1 cellular context compared by ENCODE assay signal in genomic region chr11:46075168-46075567, GRCh38.
TF ChIP-seq lines count a peak whose summit lies in the region.

No MANE protein-coding gene starts in this region.

TF ChIP-seq in K562, 482 proteins besides CTCF, POLR2A, EP300 and RAD21 (continued from another document):
- TF ChIP-seq VEZF1 (CRISPR knock-in tag; IDR thresholded peaks at IDR 0.05) (peak; percentile 14; the same call in 1 of the 2 replicates), HDAC2 (IDR thresholded peaks at IDR 0.05) (peak; percentile 62; the same call in 1 of the 2 replicates), PML (IDR thresholded peaks at IDR 0.05; ENCODE audit: low read length) (peak; percentile 68), NFIX (CRISPR knock-in tag; IDR thresholded peaks at IDR 0.05; ENCODE audit: low read depth) (no peak), KDM5B (IDR thresholded peaks at IDR 0.05; ENCODE audit: insufficient replicate concordance, low read depth, low read length) (no peak), ZC3H4 (CRISPR knock-in tag; IDR thresholded peaks at IDR 0.05; ENCODE audit: borderline replicate concordance) (no peak), ZNF785 (CRISPR knock-in tag; IDR thresholded peaks at IDR 0.05) (no peak), XRCC4 (IDR thresholded peaks at IDR 0.05; ENCODE audit: extremely low read depth, insufficient read depth, insufficient read length) (no peak), MBD1 (CRISPR knock-in tag; IDR thresholded peaks at IDR 0.05) (no peak), HMG20B (CRISPR knock-in tag; IDR thresholded peaks at IDR 0.05) (no peak), RBFOX2 (IDR thresholded peaks at IDR 0.05; ENCODE audit: low read depth, low read length) (no peak), ATF7 (IDR thresholded peaks at IDR 0.05) (no peak; the same call in 1 of the 2 replicates), ZFP36 (IDR thresholded peaks at IDR 0.05; ENCODE audit: low read depth, low read length, partially characterized antibody) (no peak), ZNF75A (CRISPR knock-in tag; IDR thresholded peaks at IDR 0.05) (no peak), FOXP1 (CRISPR knock-in tag; IDR thresholded peaks at IDR 0.05) (no peak), SAFB (IDR thresholded peaks at IDR 0.05; ENCODE audit: borderline replicate concordance, low read depth, low read length) (no peak), ZNF354B (CRISPR knock-in tag; IDR thresholded peaks at IDR 0.05) (no peak), CBFA2T3 (IDR thresholded peaks at IDR 0.05) (peak; percentile 94), GATAD2A (IDR thresholded peaks at IDR 0.05) (no peak), CHCHD3 (CRISPR knock-in tag; IDR thresholded peaks at IDR 0.05) (no peak), IRF1 (CRISPR knock-in tag; IDR thresholded peaks at IDR 0.05; ENCODE audit: borderline replicate concordance) (no peak), PHF20 (IDR thresholded peaks at IDR 0.05; ENCODE audit: partially characterized antibody) (no peak), CTBP1 (IDR thresholded peaks at IDR 0.05; ENCODE audit: borderline replicate concordance) (no peak; the same call in 1 of the 2 replicates), HNRNPL (IDR thresholded peaks at IDR 0.05; ENCODE audit: low read depth, low read length) (no peak), SNAPC5 (CRISPR knock-in tag; IDR thresholded peaks at IDR 0.05) (no peak), ZBTB5 (IDR thresholded peaks at IDR 0.05) (no peak), ARID4B (CRISPR knock-in tag; IDR thresholded peaks at IDR 0.05) (no peak), SFPQ (IDR thresholded peaks at IDR 0.05; ENCODE audit: low read depth, low read length) (no peak), ZNF79 (CRISPR knock-in tag; IDR thresholded peaks at IDR 0.05; ENCODE audit: low read depth) (no peak), ZNF407 (IDR thresholded peaks at IDR 0.05; ENCODE audit: low read depth) (no peak)
